Comparison of ENCODE assay signal across 21 cellular contexts in genomic region chr11:120633630-120634374, GRCh38.
"Had no signal": no experiment of that assay in that cellular context is flagged by ENCODE, and none has a peak within 500 bp of the region (broad histone marks: within the 10 kb centered on the region; RNA-seq: fewer than 3 reads in every experiment).

No MANE protein-coding gene starts in this region.

- H3K4me1 ChIP-seq: lower lobe of right lung, pancreas, psoas muscle, right atrium auricular region, upper lobe of right lung had no signal

- H3K4me1 Mint-ChIP-seq: activated T-helper 17 cell treated with anti-CD3 and anti-CD28 coated beads, Interleukin-2, amount 50 U/mL, for 72 hours had no signal

- H3K9me3 ChIP-seq: lower lobe of right lung, pancreas, psoas muscle, right atrium auricular region, upper lobe of right lung had no signal

- H3K36me3 Mint-ChIP-seq: activated naive CD4-positive, alpha-beta T cell treated with anti-CD3 and anti-CD28 coated beads, Interleukin-2, amount 50 U/mL, for 72 hours; naive thymus-derived CD4-positive, alpha-beta T cell; WTC11 had no signal

- H3K4me3 ChIP-seq: lower lobe of right lung, pancreas, psoas muscle, right atrium auricular region, upper lobe of right lung had no signal

- H3K4me3 Mint-ChIP-seq: activated T-cell treated with anti-CD3 and anti-CD28 coated beads, Interleukin-2, amount 50 U/mL, for 24 hours; activated T-helper 17 cell treated with anti-CD3 and anti-CD28 coated beads, Interleukin-2, amount 50 U/mL, for 72 hours; naive thymus-derived CD4-positive, alpha-beta T cell; WTC11 had no signal

- H3K27ac Mint-ChIP-seq: activated naive CD4-positive, alpha-beta T cell treated with anti-CD3 and anti-CD28 coated beads, Interleukin-2, amount 50 U/mL, for 72 hours; activated T-cell treated with anti-CD3 and anti-CD28 coated beads, Interleukin-2, amount 50 U/mL, for 24 hours; activated T-helper 17 cell treated with anti-CD3 and anti-CD28 coated beads, Interleukin-2, amount 50 U/mL, for 72 hours; naive thymus-derived CD4-positive, alpha-beta T cell; WTC11 had no signal

- DNase-seq: activated CD8-positive, alpha-beta memory T cell treated with anti-CD3 and anti-CD28 coated beads for 24 hours; activated CD8-positive, alpha-beta memory T cell treated with anti-CD3 and anti-CD28 coated beads, Interleukin-2, amount 50 U/mL, for 4 hours; activated T-cell treated with anti-CD3 and anti-CD28 coated beads, Interleukin-2, amount 50 U/mL, for 24 hours; central memory CD4-positive, alpha-beta T cell; dermis blood vessel endothelial cell; effector CD8-positive, alpha-beta T cell; erythroblast; foreskin fibroblast; naive thymus-derived CD4-positive, alpha-beta T cell; pancreas; psoas muscle; stimulated activated CD4-positive, alpha-beta T cell treated with anti-CD3 and anti-CD28 coated beads, Interleukin-4, amount 100 ng/mL, for 24 hours; stimulated activated naive CD8-positive, alpha-beta T cell treated with anti-CD3 and anti-CD28 coated beads, Interleukin-15, Interleukin-2, amounts not matched to agents 100 U/mL and 50 U/mL, for 24 hours; T1000; upper lobe of right lung had no signal

- H3K27ac ChIP-seq: lower lobe of right lung, pancreas, psoas muscle, right atrium auricular region, upper lobe of right lung had no signal

- FAIRE-seq: pancreas had no signal

- H3K27me3 ChIP-seq: pancreas, right atrium auricular region, upper lobe of right lung had no signal

- H3K9me3 Mint-ChIP-seq: activated naive CD4-positive, alpha-beta T cell treated with anti-CD3 and anti-CD28 coated beads, Interleukin-2, amount 50 U/mL, for 72 hours; activated T-cell treated with anti-CD3 and anti-CD28 coated beads, Interleukin-2, amount 50 U/mL, for 24 hours; activated T-helper 17 cell treated with anti-CD3 and anti-CD28 coated beads, Interleukin-2, amount 50 U/mL, for 72 hours; WTC11 had no signal

- ATAC-seq: activated naive CD4-positive, alpha-beta T cell treated with anti-CD3 and anti-CD28 coated beads, Interleukin-2, amount 50 U/mL, for 72 hours; activated T-helper 17 cell treated with anti-CD3 and anti-CD28 coated beads, Interleukin-2, amount 50 U/mL, for 72 hours; left lobe of liver; lower lobe of right lung; naive thymus-derived CD4-positive, alpha-beta T cell; pancreas; psoas muscle; stimulated activated naive CD8-positive, alpha-beta T cell treated with anti-CD3 and anti-CD28 coated beads, Interleukin-15, Interleukin-2, amounts not matched to agents 100 U/mL and 50 U/mL, for 24 hours; upper lobe of right lung; WTC11 had no signal

- H3K36me3 ChIP-seq: lower lobe of right lung, pancreas, right atrium auricular region, upper lobe of right lung had no signal
